Comparison of ENCODE assay signal across 1 cellular context in genomic region chr5:108661590-108662219, GRCh38.
TF ChIP-seq lines count a peak whose summit lies in the region.

No MANE protein-coding gene starts in this region.

TF ChIP-seq in HepG2, 621 proteins besides CTCF, POLR2A, EP300 and RAD21 (continued from another document):
- TF ChIP-seq KIAA2018 (CRISPR knock-in tag; IDR thresholded peaks at IDR 0.05; ENCODE audit: borderline replicate concordance) (no peak), TEAD3 (CRISPR knock-in tag; optimal IDR thresholded peaks at IDR 0.05; ENCODE audit: borderline replicate concordance) (peak; percentile 47), SOX6 (IDR thresholded peaks at IDR 0.05) (no peak), SOX6 (CRISPR knock-in tag; IDR thresholded peaks at IDR 0.05) (0 out of 2 replicates have a peak, but pooled peaks have one; percentile 13), BCL6 (CRISPR knock-in tag; IDR thresholded peaks at IDR 0.05) (peak; percentile 50; the same call in 1 of the 2 replicates), HBP1 (CRISPR knock-in tag; IDR thresholded peaks at IDR 0.05; ENCODE audit: low read depth) (no peak), ELF3 (CRISPR knock-in tag; IDR thresholded peaks at IDR 0.05) (peak; percentile 54; the same call in 1 of the 2 replicates), GATA4 (IDR thresholded peaks at IDR 0.05; ENCODE audit: borderline replicate concordance, low read depth) (no peak), SOX5 (CRISPR knock-in tag; IDR thresholded peaks at IDR 0.05; ENCODE audit: borderline replicate concordance) (0 out of 2 replicates have a peak, but pooled peaks have one; percentile 9), SKI (IDR thresholded peaks at IDR 0.05; ENCODE audit: partially characterized antibody) (peak; percentile 18), GZF1 (CRISPR knock-in tag; IDR thresholded peaks at IDR 0.05) (no peak), ZNF274 (CRISPR knock-in tag; IDR thresholded peaks at IDR 0.05) (no peak), ZNF672 (CRISPR knock-in tag; IDR thresholded peaks at IDR 0.05) (no peak), ZBTB20 (CRISPR knock-in tag; IDR thresholded peaks at IDR 0.05; ENCODE audit: borderline replicate concordance, low read depth) (no peak), NR2F6 (IDR thresholded peaks at IDR 0.05) (no peak; the same call in 1 of the 2 replicates), NR2F6 (CRISPR knock-in tag; IDR thresholded peaks at IDR 0.05) (peak; percentile 50; the same call in 1 of the 2 replicates), ERF (CRISPR knock-in tag; IDR thresholded peaks at IDR 0.05) (no peak), TP53 (CRISPR knock-in tag; conservative IDR thresholded peaks at IDR 0.05) (no peak), HOMEZ (CRISPR knock-in tag; IDR thresholded peaks at IDR 0.05; ENCODE audit: low read depth) (0 out of 2 replicates have a peak, but pooled peaks have one; percentile 21), STAT5B (CRISPR knock-in tag; IDR thresholded peaks at IDR 0.05) (no peak), SATB2 (CRISPR knock-in tag; IDR thresholded peaks at IDR 0.05) (no peak), FOSL2 (CRISPR knock-in tag; IDR thresholded peaks at IDR 0.05) (peak; percentile 78), NR2F2 (IDR thresholded peaks at IDR 0.05; ENCODE audit: borderline replicate concordance, low read depth) (0 out of 2 replicates have a peak, but pooled peaks have one; percentile 19), SAP130 (CRISPR knock-in tag; IDR thresholded peaks at IDR 0.05; ENCODE audit: low read depth) (peak; percentile 24; the same call in 1 of the 2 replicates), HMGXB3 (CRISPR knock-in tag; IDR thresholded peaks at IDR 0.05; ENCODE audit: borderline replicate concordance) (no peak), ATF4 (CRISPR knock-in tag; IDR thresholded peaks at IDR 0.05) (peak in 1 of 2 experiments; percentile 47; a peak in 1 of 4 replicates), NCOA2 (CRISPR knock-in tag; IDR thresholded peaks at IDR 0.05) (peak; percentile 26; the same call in 1 of the 2 replicates), JUND (CRISPR knock-in tag; IDR thresholded peaks at IDR 0.05) (peak; percentile 47; the same call in 1 of the 2 replicates), NR2F1 (CRISPR knock-in tag; IDR thresholded peaks at IDR 0.05) (peak in 1 of 2 experiments; percentile 73; a peak in 2 of 4 replicates), RXRB (CRISPR knock-in tag; IDR thresholded peaks at IDR 0.05; ENCODE audit: borderline replicate concordance) (peak; percentile 78), SNAPC2 (CRISPR knock-in tag; IDR thresholded peaks at IDR 0.05) (no peak), RARA (CRISPR knock-in tag; IDR thresholded peaks at IDR 0.05) (peak; percentile 87), THRA (CRISPR knock-in tag; IDR thresholded peaks at IDR 0.05; ENCODE audit: borderline replicate concordance) (peak; percentile 86; the same call in 1 of the 2 replicates), GATAD2A (CRISPR knock-in tag; IDR thresholded peaks at IDR 0.05) (peak; percentile 23; the same call in 1 of the 2 replicates)
